Comparison of ENCODE assay signal across 26 cellular contexts in the genomic region with DNA sequence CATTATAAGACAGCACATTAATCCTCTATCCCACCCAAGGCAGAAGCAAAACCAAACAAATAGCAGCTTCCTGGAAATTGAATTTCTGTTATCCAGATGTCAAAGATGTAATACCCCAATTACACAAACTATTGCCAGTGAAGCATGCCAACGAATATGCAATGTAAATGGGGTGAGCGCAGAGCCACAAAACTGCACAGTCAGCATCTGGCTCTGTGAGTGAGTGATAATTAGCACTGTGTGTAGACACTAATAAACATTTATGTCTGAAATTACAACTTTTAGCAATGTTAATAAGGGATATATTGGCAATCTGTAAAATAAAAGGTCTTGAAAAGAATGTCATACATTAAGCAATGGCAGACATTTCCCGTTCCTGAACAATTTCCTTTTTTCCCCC. TPM values are rescaled to one million over a fixed set of nuclear protein-coding genes. Genes with fewer than 3 reads are reported as not detected.
"Had no signal": no experiment of that assay in that cellular context is flagged by ENCODE, and none has a peak within 500 bp of the region (broad histone marks: within the 10 kb centered on the region; RNA-seq: fewer than 3 reads in every experiment).

No MANE protein-coding gene starts in this region.

- H3K4me3 ChIP-seq: adrenal gland, breast epithelium, colonic mucosa had no signal

- DNase-seq: activated CD4-positive, alpha-beta T cell treated with anti-CD3 and anti-CD28 coated beads for 48 hours; activated CD4-positive, alpha-beta T cell treated with anti-CD3 and anti-CD28 coated beads, Interleukin-2, amount 50 U/mL, for 4 hours; activated CD4-positive, CD25-positive, alpha-beta regulatory T cell treated with anti-CD3 and anti-CD28 coated beads, Interleukin-2, amount 50 U/mL, for 72 hours; activated CD8-positive, alpha-beta memory T cell treated with anti-CD3 and anti-CD28 coated beads, Interleukin-2, amount 50 U/mL, for 48 hours; activated CD8-positive, alpha-beta T cell treated with anti-CD3 and anti-CD28 coated beads, Interleukin-2, amount 10 ng/mL, durations not matched to agents 7 days and 5 days; activated naive CD4-positive, alpha-beta T cell treated with anti-CD3 and anti-CD28 coated beads, Interleukin-2, amount 50 U/mL, for 16 hours; activated naive CD8-positive, alpha-beta T cell treated with anti-CD3 and anti-CD28 coated beads, Interleukin-2, amount 10 ng/mL, durations not matched to agents 7 days and 5 days; activated T-cell treated with anti-CD3 and anti-CD28 coated beads, Interleukin-2, amount 50 U/mL, for 1 hour; adrenal gland; anterior cingulate cortex; caudate nucleus; colonic mucosa; Karpas-422; MM.1S; NCI-H1417; NCI-H2029 treated with DMSO at 0.1 percent for 48 hours; NCI-H345; NCI-H510A; NCI-H526 treated with DMSO at 0.1 percent for 48 hours; NCI-H82; PC-3; SHP77 treated with DMSO at 0.1 percent for 48 hours; SW 1271 had no signal

- H3K36me3 ChIP-seq: adrenal gland, breast epithelium, colonic mucosa had no signal

- ATAC-seq: activated CD8-positive, alpha-beta T cell treated with anti-CD3 and anti-CD28 coated beads, Interleukin-2, amount 10 ng/mL, durations not matched to agents 7 days and 5 days; PC-3; WTC11 had no signal

- H3K27ac Mint-ChIP-seq: activated CD8-positive, alpha-beta T cell treated with anti-CD3 and anti-CD28 coated beads, Interleukin-2, amount 10 ng/mL, durations not matched to agents 7 days and 5 days; activated naive CD8-positive, alpha-beta T cell treated with anti-CD3 and anti-CD28 coated beads, Interleukin-2, amount 10 ng/mL, durations not matched to agents 7 days and 5 days; WTC11 had no signal

- H3K4me1 ChIP-seq: breast epithelium, colonic mucosa had no signal

- H3K27ac ChIP-seq: adrenal gland, breast epithelium, colonic mucosa had no signal

- H3K36me3 Mint-ChIP-seq: activated naive CD8-positive, alpha-beta T cell treated with anti-CD3 and anti-CD28 coated beads, Interleukin-2, amount 10 ng/mL, durations not matched to agents 7 days and 5 days; WTC11 had no signal

- H3K4me3 Mint-ChIP-seq: activated CD8-positive, alpha-beta T cell treated with anti-CD3 and anti-CD28 coated beads, Interleukin-2, amount 10 ng/mL, durations not matched to agents 7 days and 5 days; activated naive CD8-positive, alpha-beta T cell treated with anti-CD3 and anti-CD28 coated beads, Interleukin-2, amount 10 ng/mL, durations not matched to agents 7 days and 5 days had no signal

- H3K9me3 ChIP-seq: adrenal gland, breast epithelium, colonic mucosa had no signal

- H3K9me3 Mint-ChIP-seq: activated naive CD8-positive, alpha-beta T cell treated with anti-CD3 and anti-CD28 coated beads, Interleukin-2, amount 10 ng/mL, durations not matched to agents 7 days and 5 days; WTC11 had no signal

- H3K27me3 ChIP-seq: adrenal gland, breast epithelium, colonic mucosa had no signal

RNA-seq across cellular contexts. Expression of gene BEND7, which starts 3.1 kb away (rescaled TPM):
- total RNA-seq: activated CD8-positive, alpha-beta T cell treated with anti-CD3 and anti-CD28 coated beads, Interleukin-2, amount 10 ng/mL, durations not matched to agents 7 days and 5 days; activated naive CD8-positive, alpha-beta T cell treated with anti-CD3 and anti-CD28 coated beads, Interleukin-2, amount 10 ng/mL, durations not matched to agents 7 days and 5 days; T-helper 1 cell treated with Interleukin-12 subunit alpha and Interleukin-12 subunit beta and Interleukin-4 antibody, amounts not matched to agents 30 ng/mL and 1 ng/mL, for 36 hours had no signal
